Comparison of ENCODE assay signal across 19 cellular contexts in the genomic region with DNA sequence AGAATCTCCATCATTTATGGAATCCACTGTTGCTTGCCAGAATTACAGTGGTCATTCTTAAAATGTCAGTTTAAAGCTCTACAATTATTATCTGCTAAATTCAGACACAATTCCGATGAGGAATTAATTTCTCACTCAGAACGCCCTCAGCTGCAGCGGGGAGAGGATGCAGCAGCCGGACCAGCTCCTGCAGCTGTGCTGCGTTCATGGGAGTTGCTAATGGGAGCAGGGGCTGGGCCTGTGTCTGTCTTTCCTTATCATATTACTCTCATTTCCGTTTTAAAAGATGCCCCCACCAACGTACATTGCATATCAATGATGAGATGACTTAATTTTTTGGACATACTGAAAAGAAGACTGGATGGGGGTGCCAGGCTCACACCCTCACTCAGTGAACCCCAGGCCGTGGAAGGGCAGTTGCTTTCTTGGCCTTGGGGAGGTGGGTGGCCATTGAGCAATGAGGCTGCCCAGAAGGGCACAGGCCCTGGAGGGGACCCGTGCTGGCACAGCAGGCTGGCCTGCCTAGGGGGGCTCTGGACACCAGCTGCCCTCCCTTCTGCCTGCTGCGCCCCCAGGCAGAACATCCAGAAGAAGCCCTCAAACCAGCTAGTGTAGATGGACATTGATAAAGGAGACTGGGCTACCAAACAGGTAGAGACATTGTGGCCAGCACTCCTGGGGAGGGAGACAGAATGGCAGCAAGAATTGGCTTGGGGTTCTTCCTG.
"Had no signal": no experiment of that assay in that cellular context is flagged by ENCODE, and none has a peak within 500 bp of the region (broad histone marks: within the 10 kb centered on the region; RNA-seq: fewer than 3 reads in every experiment).

No MANE protein-coding gene starts in this region.

- DNase-seq: activated CD4-positive, alpha-beta T cell treated with anti-CD3 and anti-CD28 coated beads, Interleukin-2, amount 10 ng/mL, durations not matched to agents 24 days and 14 days; activated gamma-delta T cell; activated naive CD4-positive, alpha-beta T cell treated with anti-CD3 and anti-CD28 coated beads, Interleukin-2, amount 50 U/mL, for 16 hours; activated naive CD8-positive, alpha-beta T cell treated with anti-CD3 and anti-CD28 coated beads, Interleukin-2, amount 50 U/mL, for 24 hours; body of pancreas; left lung; natural killer cell; retina; stimulated activated CD4-positive, alpha-beta T cell treated with anti-CD3 and anti-CD28 coated beads, Interleukin-4, amount 100 ng/mL, for 24 hours; stimulated activated naive CD4-positive, alpha-beta T cell treated with Interleukin-2 at 50 U/mL for 16 hours; T-helper 2 cell; thyroid gland; upper lobe of right lung had no signal

- H3K27ac ChIP-seq: body of pancreas, epithelial cell of prostate, left lung, thyroid gland, upper lobe of right lung, VCaP had no signal

- H3K27ac Mint-ChIP-seq: activated CD4-positive, alpha-beta T cell treated with anti-CD3 and anti-CD28 coated beads, Interleukin-2, amount 10 ng/mL, durations not matched to agents 24 days and 14 days; activated naive CD8-positive, alpha-beta T cell treated with anti-CD3 and anti-CD28 coated beads, Interleukin-2, amount 50 U/mL, for 24 hours; activated T-helper 1 cell treated with anti-CD3 and anti-CD28 coated beads, Interleukin-12 subunit alpha, Interleukin-12 subunit beta, Interleukin-2, Interleukin-4 antibody, amounts not matched to agents 30 ng/mL and 10 ng/mL and 1 ng/mL, durations not matched to agents 14 hours and 24 hours and 36 hours; mesothelial cell of epicardium; natural killer cell; progenitor cell of endocrine pancreas had no signal

- ATAC-seq: activated CD4-positive, CD25-positive, alpha-beta regulatory T cell treated with anti-CD3 and anti-CD28 coated beads, Interleukin-2, amount 50 U/mL, for 24 hours; activated naive CD8-positive, alpha-beta T cell treated with anti-CD3 and anti-CD28 coated beads, Interleukin-2, amount 50 U/mL, for 24 hours; body of pancreas; left lung; natural killer cell; upper lobe of right lung had no signal

- H3K9me3 Mint-ChIP-seq: activated CD4-positive, alpha-beta T cell treated with anti-CD3 and anti-CD28 coated beads, Interleukin-2, amount 10 ng/mL, durations not matched to agents 24 days and 14 days; activated naive CD8-positive, alpha-beta T cell treated with anti-CD3 and anti-CD28 coated beads, Interleukin-2, amount 50 U/mL, for 24 hours; activated T-helper 1 cell treated with anti-CD3 and anti-CD28 coated beads, Interleukin-12 subunit alpha, Interleukin-12 subunit beta, Interleukin-2, Interleukin-4 antibody, amounts not matched to agents 30 ng/mL and 10 ng/mL and 1 ng/mL, durations not matched to agents 14 hours and 24 hours and 36 hours had no signal

- H3K36me3 Mint-ChIP-seq: mesothelial cell of epicardium, natural killer cell had no signal

- H3K4me3 Mint-ChIP-seq: activated CD4-positive, alpha-beta T cell treated with anti-CD3 and anti-CD28 coated beads, Interleukin-2, amount 10 ng/mL, durations not matched to agents 24 days and 14 days; activated naive CD8-positive, alpha-beta T cell treated with anti-CD3 and anti-CD28 coated beads, Interleukin-2, amount 50 U/mL, for 24 hours; activated T-helper 1 cell treated with anti-CD3 and anti-CD28 coated beads, Interleukin-12 subunit alpha, Interleukin-12 subunit beta, Interleukin-2, Interleukin-4 antibody, amounts not matched to agents 30 ng/mL and 10 ng/mL and 1 ng/mL, durations not matched to agents 14 hours and 24 hours and 36 hours; mesothelial cell of epicardium; natural killer cell had no signal

- H3K4me1 Mint-ChIP-seq: activated CD4-positive, alpha-beta T cell treated with anti-CD3 and anti-CD28 coated beads, Interleukin-2, amount 10 ng/mL, durations not matched to agents 24 days and 14 days; activated naive CD8-positive, alpha-beta T cell treated with anti-CD3 and anti-CD28 coated beads, Interleukin-2, amount 50 U/mL, for 24 hours; mesothelial cell of epicardium; natural killer cell had no signal

- H3K27me3 Mint-ChIP-seq: activated CD4-positive, alpha-beta T cell treated with anti-CD3 and anti-CD28 coated beads, Interleukin-2, amount 10 ng/mL, durations not matched to agents 24 days and 14 days had no signal
